ENCODE assay signal across 15 cellular contexts in the genomic region with DNA sequence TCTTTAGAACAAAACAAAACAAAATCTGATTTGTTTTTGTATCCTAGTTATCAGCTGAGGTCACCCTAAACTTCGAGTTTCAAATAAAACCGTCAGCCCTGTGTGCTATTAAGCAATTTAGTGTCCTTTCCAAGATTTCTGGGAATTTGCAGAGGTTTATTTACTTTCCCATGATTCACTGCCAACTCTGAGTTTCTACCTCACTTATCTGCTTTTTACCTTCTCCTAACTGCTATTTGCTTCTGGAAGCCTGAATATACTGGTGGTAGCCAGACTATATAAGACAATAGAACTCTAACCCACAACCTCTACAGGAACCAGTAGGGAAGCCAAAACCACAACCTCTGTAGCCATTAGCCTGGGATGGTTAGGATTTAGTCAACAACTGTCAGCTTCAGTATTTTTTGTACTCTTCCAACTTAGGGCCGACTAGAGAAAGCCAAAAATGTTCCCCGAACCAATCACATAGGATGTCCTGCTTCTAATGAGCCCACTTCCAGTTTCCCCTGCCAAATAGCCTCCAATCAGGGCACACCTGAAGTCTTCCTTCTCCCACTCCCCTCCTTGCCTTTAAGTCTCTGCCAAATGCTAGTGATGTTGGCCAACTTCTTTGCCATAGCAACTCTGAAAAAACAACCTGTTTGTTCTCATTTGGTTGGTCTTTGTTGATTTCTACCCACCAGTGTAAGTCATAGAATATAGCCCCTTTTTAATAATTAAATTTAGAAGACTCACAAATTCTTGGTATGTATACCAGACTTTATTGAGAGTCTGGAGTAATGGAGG.
A peak's percentile ranks its signal among the peaks of the same experiment; 100 is the strongest.
DNase-seq lines count a peak whose midpoint lies in the region; ATAC-seq and TF ChIP-seq lines count a peak whose summit lies in the region.
"Had no signal": no experiment of that assay in that cellular context is flagged by ENCODE, and none has a peak within 500 bp of the region (broad histone marks: within the 10 kb centered on the region; RNA-seq: fewer than 3 reads in every experiment).

No MANE protein-coding gene starts in this region.

- no peak for ATAC-seq in GM21737 (IDR thresholded peaks at IDR 0.05; ENCODE audit: unreplicated experiment)
- ATAC-seq in GM21576 (IDR thresholded peaks at IDR 0.05; ENCODE audit: unreplicated experiment): no peak

- in situ Hi-C loops in astrocyte of the cerebellum (cut with HindIII; ENCODE audit: low sequenced_read_pairs): no loop called here

- TF ChIP-seq POLR2A in stomach (IDR thresholded peaks at IDR 0.05): no peak

- DNase-seq in Daoy (ENCODE audit: low read depth): peak; percentile 15
- peak; percentile 98 for DNase-seq in astrocyte of the cerebellum (ENCODE audit: low read depth)
- DNase-seq in hepatocyte (ENCODE audit: low spot score): peak; percentile 44
- no peak for DNase-seq in stomach
- DNase-seq in NAMALWA (ENCODE audit: low spot score): no peak
- no peak for DNase-seq in GM19238 (ENCODE audit: insufficient read length, low spot score)
- DNase-seq: activated gamma-delta T cell; foreskin melanocyte; KG1; NCI-H1417; NCI-H345; SIG-M5; stimulated activated CD4-positive, alpha-beta T cell treated with anti-CD3 and anti-CD28 coated beads, Interleukin-2, amount 100 ng/mL, for 48 hours had no signal

- H2AFZ ChIP-seq in hepatocyte: no peak overlapping the region

- no peak overlapping the region for H3K4me3 ChIP-seq in astrocyte of the cerebellum (ENCODE audit: low read depth, low read length)
- H3K4me3 ChIP-seq in hepatocyte: no peak overlapping the region
- no peak overlapping the region for H3K4me3 ChIP-seq in stomach

- intact Hi-C loops in stomach (cut with DNase I; ENCODE audit: low total_unique reads): no loop called here

- H3K4me1 ChIP-seq in hepatocyte (ENCODE audit: insufficient read depth): peaks cover 28% of the 10 kb centered on the region
- peaks cover 0 to 21% (median 9%) of the 10 kb centered on the region in 4 donors for H3K4me1 ChIP-seq in stomach

- H3K79me2 ChIP-seq in hepatocyte: no peaks in the 10 kb centered on the region

- TF ChIP-seq EP300 in stomach (IDR thresholded peaks at IDR 0.05): no peak

- H3K27ac ChIP-seq in hepatocyte (peak overlapping the region; percentile 83), stomach (peak overlapping the region in 4 of 5 donors; percentile 3 to 63 (median 24))

- no peaks in the 10 kb centered on the region for H4K20me1 ChIP-seq in hepatocyte (ENCODE audit: insufficient read depth, poor library complexity, severe bottlenecking)

- TF ChIP-seq CTCF in astrocyte of the cerebellum (IDR thresholded peaks at IDR 0.05; ENCODE audit: low read depth, low read length, missing control alignments) (no peak), hepatocyte (IDR thresholded peaks at IDR 0.05; ENCODE audit: poor library complexity) (no peak), stomach (IDR thresholded peaks at IDR 0.05) (no peak)

- H3K36me3 ChIP-seq in hepatocyte (replicated peaks; ENCODE audit: insufficient read depth, low read depth) (no peaks in the 10 kb centered on the region), stomach (no peaks in the 10 kb centered on the region)

- no peak overlapping the region for H3K4me2 ChIP-seq in hepatocyte

- H3K9me2 ChIP-seq in hepatocyte (replicated peaks; ENCODE audit: insufficient read depth): no peaks in the 10 kb centered on the region

- H3K9me3 ChIP-seq in hepatocyte (ENCODE audit: low read depth) (no peaks in the 10 kb centered on the region), stomach (no peaks in the 10 kb centered on the region)

- H3K27me3 ChIP-seq in hepatocyte (no peaks in the 10 kb centered on the region), stomach (no peaks in the 10 kb centered on the region)

- 49% methylated on average over 4 of the region's 4 CpGs for WGBS in hepatocyte (ENCODE audit: low lambda C conversion rate, missing lambda C conversion rate)
- 45 to 53% (median 49%) methylated on average over 4 of the region's 4 CpGs for WGBS in stomach, 5 donors

Comparison
In these comparisons a context has a peak if more than half of its experiments do, and no peak if none do; other contexts are left out.
1. DNase-seq: peak in Daoy (single experiment), astrocyte of the cerebellum (single experiment) and hepatocyte (single experiment); none in stomach (single experiment), NAMALWA (single experiment) and GM19238 (single experiment).